In genomic region chr11:3909901-3910300, GRCh38 we compare ENCODE assay signal across 20 cellular contexts.
"Had no signal": no experiment of that assay in that cellular context is flagged by ENCODE, and none has a peak within 500 bp of the region (broad histone marks: within the 10 kb centered on the region; RNA-seq: fewer than 3 reads in every experiment).

No MANE protein-coding gene starts in this region.

- H3K4me3 Mint-ChIP-seq: activated CD4-positive, alpha-beta T cell treated with anti-CD3 and anti-CD28 coated beads, Interleukin-2, amount 10 ng/mL, durations not matched to agents 7 days and 5 days; nephron had no signal

- DNase-seq: activated CD4-positive, alpha-beta T cell treated with anti-CD3 and anti-CD28 coated beads, Interleukin-2, amount 10 ng/mL, durations not matched to agents 7 days and 5 days; activated CD4-positive, CD25-positive, alpha-beta regulatory T cell; activated CD8-positive, alpha-beta memory T cell treated with anti-CD3 and anti-CD28 coated beads, Interleukin-2, amount 50 U/mL, for 48 hours; activated naive CD4-positive, alpha-beta T cell; cerebellar nuclear complex; cortex of kidney; head of caudate nucleus; kidney; left lung; mucosa of descending colon; nucleus accumbens; stimulated activated CD8-positive, alpha-beta memory T cell treated with anti-CD3 and anti-CD28 coated beads, Interleukin-4, amount 100 ng/mL, for 48 hours; stimulated activated naive CD8-positive, alpha-beta T cell treated with anti-CD3 and anti-CD28 coated beads, Interleukin-15, Interleukin-2, amounts not matched to agents 100 U/mL and 50 U/mL, for 24 hours; T1000; transverse colon had no signal

- H3K27me3 Mint-ChIP-seq: activated CD4-positive, alpha-beta T cell treated with anti-CD3 and anti-CD28 coated beads, Interleukin-2, amount 10 ng/mL, durations not matched to agents 7 days and 5 days had no signal

- H3K27me3 ChIP-seq: breast epithelium, left lung, transverse colon had no signal

- FAIRE-seq: astrocyte, frontal cortex, kidney had no signal

- H3K36me3 ChIP-seq: breast epithelium, left lung, transverse colon had no signal

- H3K9me3 Mint-ChIP-seq: activated CD4-positive, alpha-beta T cell treated with anti-CD3 and anti-CD28 coated beads, Interleukin-2, amount 10 ng/mL, durations not matched to agents 7 days and 5 days; nephron had no signal

- H3K9me3 ChIP-seq: breast epithelium, left lung, mucosa of descending colon, transverse colon had no signal

- ATAC-seq: left lung; mucosa of descending colon; stimulated activated naive CD8-positive, alpha-beta T cell treated with anti-CD3 and anti-CD28 coated beads, Interleukin-15, Interleukin-2, amounts not matched to agents 100 U/mL and 50 U/mL, for 24 hours had no signal

- H3K27ac ChIP-seq: left lung, SK-N-MC, transverse colon had no signal

- H3K27ac Mint-ChIP-seq: activated CD4-positive, alpha-beta T cell treated with anti-CD3 and anti-CD28 coated beads, Interleukin-2, amount 10 ng/mL, durations not matched to agents 7 days and 5 days; nephron had no signal

- H3K4me3 ChIP-seq: breast epithelium, left lung, mucosa of descending colon, SK-N-MC, transverse colon had no signal
